8 cellular contexts compared by ENCODE assay signal in the genomic region with DNA sequence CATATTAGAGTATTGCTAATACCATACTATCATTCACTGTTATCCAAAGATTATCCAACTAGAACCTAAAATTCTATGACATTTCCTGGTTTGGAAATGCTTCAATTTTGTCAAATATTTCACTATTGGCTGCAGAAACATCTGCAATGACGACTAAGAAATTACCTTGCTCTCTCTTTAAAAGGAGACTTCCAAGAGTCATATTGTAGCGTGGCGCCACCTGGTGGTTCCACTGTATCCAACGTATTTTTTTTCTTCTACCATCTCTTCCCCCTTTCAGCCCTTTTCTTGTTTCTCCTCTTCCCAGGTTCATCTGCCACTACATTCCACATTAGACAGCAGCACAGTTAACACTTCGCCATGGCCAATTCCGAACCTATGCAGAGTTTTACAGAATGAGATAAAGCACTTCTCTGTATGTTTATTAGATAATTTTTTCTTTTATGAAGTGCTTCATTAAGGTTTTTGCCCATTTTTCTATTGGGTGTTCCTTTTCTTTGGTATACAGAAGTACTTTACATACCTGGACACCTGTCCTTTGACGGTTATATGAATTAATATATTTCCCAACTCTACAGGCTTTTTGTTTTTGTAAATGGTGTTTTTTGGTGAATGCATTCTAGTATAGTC.
DNase-seq lines count a peak whose midpoint lies in the region; ATAC-seq, FAIRE-seq and TF ChIP-seq lines count a peak whose summit lies in the region.

No MANE protein-coding gene starts in this region.

- ATAC-seq in GM21717 (IDR thresholded peaks at IDR 0.05; ENCODE audit: unreplicated experiment) (peak; percentile 47), pancreas (peak in 3 of 4 donors; percentile 84 to 92 (median 86))

- peak; percentile 3 for DNase-seq in DMS79 (lab: John Stamatoyannopoulos, UW)
- DNase-seq in LNCaP clone FGC (ENCODE audit: low read depth) = peak; percentile 34
- DNase-seq in SJSA1 (ENCODE audit: low read depth in 1 of 2, low spot score in 2 of 2) = peak; percentile 72 to 81
- DNase-seq in activated gamma-delta T cell treated with anti-CD3 and anti-CD28 coated beads, Interleukin-2, amount 50 U/mL, for 16 hours (ENCODE audit: low read depth) = peak; percentile 80
- peak; percentile 24 to 41 for DNase-seq in frontal cortex (ENCODE audit: low spot score in 2 of 2)
- peak; percentile 40 to 91 (median 67) for DNase-seq in pancreas
- peak; percentile 57 to 77 for DNase-seq in tibial nerve (ENCODE audit: low spot score in 2 of 2)

- H3K4me1 ChIP-seq in SJSA1 (replicated peaks) (no peaks in the 10 kb centered on the region), pancreas (no peaks in the 10 kb centered on the region), tibial nerve (peaks cover 0 to 5% (median 0%) of the 10 kb centered on the region in 4 donors)

- 11 to 15% methylated on average over 7 of the region's 7 CpGs for WGBS in pancreas, 2 donors
- 23 to 25% methylated on average over 7 of the region's 7 CpGs for WGBS in tibial nerve, 2 donors

- no peaks in the 10 kb centered on the region; the same call in 1 of the 2 replicates for H3K9me3 ChIP-seq in SJSA1 (replicated peaks)
- H3K9me3 ChIP-seq in pancreas = no peaks in the 10 kb centered on the region
- H3K9me3 ChIP-seq in tibial nerve = no peaks in the 10 kb centered on the region

- H3K27me3 ChIP-seq in SJSA1 (replicated peaks) (no peaks in the 10 kb centered on the region), pancreas (no peaks in the 10 kb centered on the region), tibial nerve (no peaks in the 10 kb centered on the region)

- H3K36me3 ChIP-seq in SJSA1 (peaks cover 4% of the 10 kb centered on the region; the same call in 1 of the 2 replicates), pancreas (no peaks in the 10 kb centered on the region), tibial nerve (peaks cover 0 to 15% (median 0%) of the 10 kb centered on the region in 3 donors)

- TF ChIP-seq POLR2A in tibial nerve (IDR thresholded peaks at IDR 0.05) = no peak

- peak; percentile 69 for FAIRE-seq in frontal cortex (lab: Jason Lieb, UNC)
- FAIRE-seq in pancreas (lab: Jason Lieb, UNC) = no peak

- H3K27ac ChIP-seq in SJSA1 (no peak overlapping the region), pancreas (no peak overlapping the region), tibial nerve (no peak overlapping the region)

- no peak overlapping the region for H3K4me3 ChIP-seq in LNCaP clone FGC (ENCODE audit: low read depth, low read length)
- H3K4me3 ChIP-seq in SJSA1 = no peak overlapping the region
- no peak overlapping the region for H3K4me3 ChIP-seq in pancreas
- H3K4me3 ChIP-seq in tibial nerve = no peak overlapping the region

- TF ChIP-seq CTCF in LNCaP clone FGC (IDR thresholded peaks at IDR 0.05; ENCODE audit: control insufficient read depth, extremely low read depth, insufficient read depth) (peak; percentile 72), pancreas (IDR thresholded peaks at IDR 0.05) (peak; percentile 65 to 84 (median 74)), tibial nerve (IDR thresholded peaks at IDR 0.05) (peak; percentile 70 to 95 (median 79))

- intact Hi-C loops in pancreas (cut with DNase I) = no loop called here

- TF ChIP-seq EP300 in tibial nerve (IDR thresholded peaks at IDR 0.05) = no peak

Comparison
In these comparisons a context has a peak if more than half of its experiments do, and no peak if none do; other contexts are left out.
1. DNase-seq: peak in every context shown above with its lines; median percentile 80 in activated gamma-delta T cell treated with anti-CD3 and anti-CD28 coated beads, Interleukin-2, amount 50 U/mL, for 16 hours; 76 in SJSA1; 67 in pancreas; 67 in tibial nerve; 34 in LNCaP clone FGC; 32 in frontal cortex; 3 in DMS79.